ENCODE assay signal across 34 cellular contexts in genomic region chrY:14818452-14818851, GRCh38.
"Had no signal": no experiment of that assay in that cellular context is flagged by ENCODE, and none has a peak within 500 bp of the region (broad histone marks: within the 10 kb centered on the region; RNA-seq: fewer than 3 reads in every experiment).

No MANE protein-coding gene starts in this region.

- H3K36me3 ChIP-seq: adrenal gland, ascending aorta, brain microvascular endothelial cell, breast epithelium, cardiac muscle cell had no signal

- ATAC-seq: activated naive CD4-positive, alpha-beta T cell treated with anti-CD3 and anti-CD28 coated beads, Interleukin-2, amount 50 U/mL, for 72 hours; activated naive CD8-positive, alpha-beta T cell treated with anti-CD3 and anti-CD28 coated beads, Interleukin-2, amount 50 U/mL, for 24 hours; activated T-cell treated with anti-CD3 and anti-CD28 coated beads, Interleukin-2, amount 50 U/mL, for 4 hours; activated T-cell treated with anti-CD3 and anti-CD28 coated beads, Interleukin-2, amount 50 U/mL, for 72 hours; activated T-helper 17 cell treated with anti-CD3 and anti-CD28 coated beads, Interleukin-2, amount 50 U/mL, for 72 hours; body of pancreas had no signal

- H3K4me3 ChIP-seq: adrenal gland, ascending aorta, body of pancreas, breast epithelium, cardiac muscle cell had no signal

- H3K27ac ChIP-seq: adrenal gland, ascending aorta, body of pancreas, brain microvascular endothelial cell, breast epithelium, cardiac muscle cell had no signal

- DNase-seq: activated effector memory CD4-positive, alpha-beta T cell treated with anti-CD3 and anti-CD28 coated beads, Interleukin-2, amount 50 U/mL, for 16 hours; activated effector memory CD4-positive, alpha-beta T cell treated with Interleukin-2 at 50 U/mL for 16 hours; activated gamma-delta T cell; activated gamma-delta T cell treated with Interleukin-2 at 50 U/mL for 16 hours; activated naive CD4-positive, alpha-beta T cell; activated naive CD4-positive, alpha-beta T cell treated with anti-CD3 and anti-CD28 coated beads for 36 hours; activated naive CD4-positive, alpha-beta T cell treated with anti-CD3 and anti-CD28 coated beads, Interleukin-2, amount 10 ng/mL, durations not matched to agents 7 days and 5 days; activated naive CD4-positive, alpha-beta T cell treated with anti-CD3 and anti-CD28 coated beads, Interleukin-2, amount 50 U/mL, for 16 hours; activated naive CD4-positive, alpha-beta T cell treated with Interleukin-2 at 50 U/mL for 16 hours; activated naive CD8-positive, alpha-beta T cell treated with anti-CD3 and anti-CD28 coated beads for 36 hours; activated naive CD8-positive, alpha-beta T cell treated with anti-CD3 and anti-CD28 coated beads, Interleukin-2, amount 10 ng/mL, durations not matched to agents 7 days and 5 days; activated naive CD8-positive, alpha-beta T cell treated with anti-CD3 and anti-CD28 coated beads, Interleukin-2, amount 50 U/mL, for 24 hours; activated T-cell treated with anti-CD3 and anti-CD28 coated beads, Interleukin-2, amount 50 U/mL, for 1 hour; activated T-cell treated with anti-CD3 and anti-CD28 coated beads, Interleukin-2, amount 50 U/mL, for 24 hours; activated T-cell treated with anti-CD3 and anti-CD28 coated beads, Interleukin-2, amount 50 U/mL, for 4 hours; activated T-cell treated with anti-CD3 and anti-CD28 coated beads, Interleukin-2, amount 50 U/mL, for 48 hours; activated T-cell treated with anti-CD3 and anti-CD28 coated beads, Interleukin-2, amount 50 U/mL, for 72 hours; adrenal gland; amniotic stem cell; amygdala; anterior cingulate cortex; aorta; body of pancreas; brain microvascular endothelial cell; caudate nucleus; central memory CD4-positive, alpha-beta T cell; cerebellar nuclear complex had no signal

- H3K9me3 ChIP-seq: adrenal gland, ascending aorta, body of pancreas, breast epithelium had no signal

- FAIRE-seq: astrocyte, bronchial epithelial cell had no signal

- H3K4me1 ChIP-seq: adrenal gland, ascending aorta, body of pancreas, breast epithelium had no signal

- H3K27me3 ChIP-seq: adrenal gland, ascending aorta, body of pancreas, brain microvascular endothelial cell, breast epithelium, cardiac muscle cell had no signal
